ENCODE assay signal across 29 cellular contexts in the genomic region with DNA sequence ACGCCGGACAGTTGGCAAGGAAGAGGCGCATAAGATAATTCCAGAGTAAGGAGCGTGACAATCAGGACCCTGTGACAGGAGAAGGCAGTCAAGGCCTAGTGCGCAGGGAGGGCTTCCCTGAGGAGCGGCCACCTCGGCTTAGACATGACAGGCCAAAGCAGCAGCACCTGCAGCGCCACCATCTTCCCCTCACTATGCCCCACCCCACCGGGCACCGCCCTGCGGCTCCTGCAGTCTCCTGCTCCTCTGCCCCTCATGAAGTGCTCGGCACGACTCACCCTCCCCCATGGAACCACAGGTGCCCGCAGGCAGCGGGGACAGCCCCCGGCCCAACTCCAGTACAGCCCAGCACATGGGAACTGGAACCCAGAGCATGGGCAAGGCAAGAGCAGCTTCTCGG. TPM values are rescaled to one million over a fixed set of nuclear protein-coding genes. Genes with fewer than 3 reads are reported as not detected.
DNase-seq lines count a peak whose midpoint lies in the region; ATAC-seq, FAIRE-seq and TF ChIP-seq lines count a peak whose summit lies in the region.
"Had no signal": no experiment of that assay in that cellular context is flagged by ENCODE, and none has a peak within 500 bp of the region (broad histone marks: within the 10 kb centered on the region; RNA-seq: fewer than 3 reads in every experiment).

No MANE protein-coding gene starts in this region.

- H3K4me1 ChIP-seq in RWPE2 (ENCODE audit: insufficient read depth, poor library complexity, severe bottlenecking), result peaks cover 14% of the 10 kb centered on the region
- H3K4me1 ChIP-seq in kidney (ENCODE audit: control insufficient read depth in 1 of 2, insufficient read depth in 1 of 2, low read depth in 1 of 2, low read length in 2 of 2), result no peaks in the 10 kb centered on the region
- H3K4me1 ChIP-seq in neuronal stem cell (ENCODE audit: control insufficient read depth in 2 of 2, insufficient read depth in 1 of 2, low read depth in 1 of 2, low read length in 2 of 2), result peaks cover 0 to 2% of the 10 kb centered on the region in 2 donors
- H3K4me1 ChIP-seq: BE2C had no signal

- no peak overlapping the region for H4K8ac ChIP-seq in neuronal stem cell (ENCODE audit: low read depth, low read length)

- FAIRE-seq in kidney (lab: Jason Lieb, UNC), result no peak
- FAIRE-seq: A204.1, GM12878, GM12892, GM18507, GM19239 had no signal

- intact Hi-C loops in Right ventricle myocardium inferior (cut with DNase I) (no loop called here), left cardiac atrium (cut with DNase I) (no loop called here), kidney (cut with DNase I) (no loop called here)

- no peak overlapping the region for H3K4me3 Mint-ChIP-seq in nephron progenitor cell
- H3K4me3 Mint-ChIP-seq: CD14-positive monocyte; CD4-positive, alpha-beta memory T cell; CD4-positive, CD25-positive, alpha-beta regulatory T cell; CD8-positive, alpha-beta memory T cell had no signal

- peaks cover 24% of the 10 kb centered on the region for H3K79me1 ChIP-seq in neuronal stem cell (ENCODE audit: low read depth, low read length)

- H2BK5ac ChIP-seq in neuronal stem cell (ENCODE audit: low read length), result peak overlapping the region; percentile 14

- peaks cover 36% of the 10 kb centered on the region for H3K36me3 Mint-ChIP-seq in nephron progenitor cell (ENCODE audit: low read depth)

- no peak overlapping the region for H4K91ac ChIP-seq in neuronal stem cell (ENCODE audit: low read depth, low read length, poor library complexity)

- H3K36me3 ChIP-seq in RWPE2 (ENCODE audit: low read depth) (peaks cover 58% of the 10 kb centered on the region), kidney (ENCODE audit: control insufficient read depth in 1 of 2, insufficient read depth in 2 of 2, low read length in 2 of 2) (peaks cover 5 to 24% of the 10 kb centered on the region in 2 donors), neuronal stem cell (replicated peaks in 1 of 2; ENCODE audit: control insufficient read depth in 2 of 2, insufficient read depth in 2 of 2, low read length in 2 of 2) (peaks cover 70 to 86% of the 10 kb centered on the region in 2 donors)

- H3K9ac ChIP-seq in kidney (ENCODE audit: low read length in 2 of 2) (no peak overlapping the region), neuronal stem cell (ENCODE audit: low read depth, low read length, poor library complexity) (no peak overlapping the region)
- H3K9ac ChIP-seq: BLaER1 had no signal

- no peaks in the 10 kb centered on the region for H3K4me1 Mint-ChIP-seq in nephron progenitor cell
- H3K4me1 Mint-ChIP-seq: CD14-positive monocyte had no signal

- H3K4me3 ChIP-seq in RWPE2 (ENCODE audit: severe bottlenecking) (no peak overlapping the region), kidney (ENCODE audit: low read length in 2 of 2) (no peak overlapping the region), neuronal stem cell (ENCODE audit: low read length in 2 of 2) (no peak overlapping the region)
- H3K4me3 ChIP-seq: BLaER1, GM12878 had no signal

- WGBS in neuronal stem cell (ENCODE audit: extremely low coverage in 2 of 2, insufficient read length in 2 of 2, insufficient replicate concordance in 1 of 2), 2 donors, result no CpG with 5 or more reads among the region's 17 CpGs

- H2BK12ac ChIP-seq in neuronal stem cell (ENCODE audit: low read length), result no peak overlapping the region

- no peaks in the 10 kb centered on the region for H3K27me3 Mint-ChIP-seq in nephron progenitor cell (ENCODE audit: low read depth, poor library complexity)
- H3K27me3 Mint-ChIP-seq: CD4-positive, alpha-beta memory T cell; CD4-positive, CD25-positive, alpha-beta regulatory T cell; CD8-positive, alpha-beta memory T cell had no signal

- H3K9me3 ChIP-seq in RWPE2 (ENCODE audit: severe bottlenecking), result no peaks in the 10 kb centered on the region
- H3K9me3 ChIP-seq in kidney (ENCODE audit: control insufficient read depth in 1 of 2, low read length in 2 of 2), result no peaks in the 10 kb centered on the region
- peaks cover 0 to 2% of the 10 kb centered on the region in 2 donors for H3K9me3 ChIP-seq in neuronal stem cell (replicated peaks in 1 of 2; ENCODE audit: control insufficient read depth in 2 of 2, insufficient read depth in 1 of 2, low read depth in 1 of 2, low read length in 2 of 2)
- H3K9me3 ChIP-seq: BE2C, BLaER1 had no signal

- no peaks in the 10 kb centered on the region for H3K9me3 Mint-ChIP-seq in nephron progenitor cell
- H3K9me3 Mint-ChIP-seq: CD4-positive, alpha-beta memory T cell; CD8-positive, alpha-beta memory T cell had no signal

- H2BK120ac ChIP-seq in neuronal stem cell (ENCODE audit: low read depth, low read length), result no peak overlapping the region

- H3K14ac ChIP-seq in neuronal stem cell (ENCODE audit: low read length), result no peak overlapping the region

- H3K4ac ChIP-seq in neuronal stem cell (ENCODE audit: low read length), result no peak overlapping the region

- no peak overlapping the region for H2BK15ac ChIP-seq in neuronal stem cell (ENCODE audit: low read length)

- H3K27me3 ChIP-seq in RWPE2 (ENCODE audit: insufficient read depth, poor library complexity, severe bottlenecking) (no peaks in the 10 kb centered on the region), neuronal stem cell (ENCODE audit: control insufficient read depth in 3 of 3, insufficient read depth in 3 of 3, low read depth in 1 of 3, low read length in 3 of 3) (no peaks in the 10 kb centered on the region)
- H3K27me3 ChIP-seq: BE2C, BLaER1 had no signal

- TF ChIP-seq CTCF in RWPE2 (IDR thresholded peaks at IDR 0.05; ENCODE audit: poor library complexity, severe bottlenecking), result no peak
- no peak for TF ChIP-seq CTCF in kidney (IDR thresholded peaks at IDR 0.05; ENCODE audit: borderline replicate concordance, extremely low read depth, insufficient read depth)
- TF ChIP-seq CTCF in nephron progenitor cell (IDR thresholded peaks at IDR 0.05), result no peak

- H2AK5ac ChIP-seq in neuronal stem cell (ENCODE audit: low read depth, low read length), result no peak overlapping the region

- DNase-seq in Right ventricle myocardium inferior (ENCODE audit: missing footprints) (peak; percentile 28), left cardiac atrium (no peak), RWPE2 (ENCODE audit: low spot score) (peak; percentile 61), kidney (peak; percentile 68), neuronal stem cell (ENCODE audit: low spot score) (no peak), nephron progenitor cell (no peak), anterior cingulate cortex (lab: John Stamatoyannopoulos, UW) (no peak)
- DNase-seq: 8988T; ACHN; BE2C; C1 segment of cervical spinal cord; CD4-positive, alpha-beta memory T cell; CD4-positive, CD25-positive, alpha-beta regulatory T cell; CD8-positive, alpha-beta memory T cell; COR-L47; DMS 273 treated with DMSO at 0.1 percent for 48 hours; DMS153; DMS53; DMS79; DND-41; EL; GDM1 had no signal

- no peak overlapping the region for H3K18ac ChIP-seq in neuronal stem cell (ENCODE audit: low read length)

- no peak overlapping the region for H3K27ac Mint-ChIP-seq in nephron progenitor cell
- H3K27ac Mint-ChIP-seq: CD14-positive monocyte; CD4-positive, CD25-positive, alpha-beta regulatory T cell had no signal

- no peak overlapping the region for H2AFZ ChIP-seq in neuronal stem cell (ENCODE audit: low read length)

- no peak overlapping the region for H3K23ac ChIP-seq in neuronal stem cell (ENCODE audit: low read depth, low read length, poor library complexity)

- no peak overlapping the region for H3K4me2 ChIP-seq in neuronal stem cell (ENCODE audit: insufficient read depth, low read length, poor library complexity, severe bottlenecking)
- H3K4me2 ChIP-seq: BLaER1 had no signal

- ATAC-seq in Right ventricle myocardium inferior (no peak), left cardiac atrium (no peak), RWPE2 (ENCODE audit: low read depth) (no peak)
- ATAC-seq: GM12878 had no signal

- H3K27ac ChIP-seq in RWPE2 (ENCODE audit: poor library complexity, severe bottlenecking) (no peak overlapping the region), kidney (ENCODE audit: low read depth in 2 of 2, low read length in 2 of 2) (no peak overlapping the region), neuronal stem cell (replicated peaks; ENCODE audit: low read length) (no peak overlapping the region)
- H3K27ac ChIP-seq: BLaER1 had no signal

RNA-seq across cellular contexts. Expression of a gene that starts 11.8 kb away (rescaled TPM):
- total RNA-seq in Right ventricle myocardium inferior (19.1 TPM), left cardiac atrium (10 to 100 TPM; 18.9 to 24.9 TPM), kidney (45.2 TPM)
- 33.2 TPM for polyA plus RNA-seq in kidney (ENCODE audit: insufficient read depth, low read depth, low replicate concordance)
- polyA plus RNA-seq in neuronal stem cell (2013, experiment 1 of 2), result 20.0 TPM
- 18.9 TPM for polyA plus RNA-seq in neuronal stem cell (2013, experiment 2 of 2)

RNA-seq across cellular contexts. Expression of a gene that starts 21.1 kb away (rescaled TPM):
- total RNA-seq in Right ventricle myocardium inferior, result 20.7 TPM
- 10 to 100 TPM; 18.9 TPM for total RNA-seq in left cardiac atrium
- total RNA-seq in kidney, result 25.6 TPM
- 25.6 TPM for polyA plus RNA-seq in kidney (ENCODE audit: insufficient read depth, low read depth, low replicate concordance)
- polyA plus RNA-seq in neuronal stem cell (2013, experiment 1 of 2), result 21.4 TPM
- 21.4 TPM for polyA plus RNA-seq in neuronal stem cell (2013, experiment 2 of 2)

RNA-seq across cellular contexts. Expression of a gene that starts 21.1 kb away (rescaled TPM):
- total RNA-seq in Right ventricle myocardium inferior (13.6 TPM), left cardiac atrium (10 to 100 TPM; 15.4 to 15.8 TPM), kidney (9.3 TPM)
- polyA plus RNA-seq in kidney (ENCODE audit: insufficient read depth, low read depth, low replicate concordance), result 12.1 TPM
- 46.7 TPM for polyA plus RNA-seq in neuronal stem cell (2013, experiment 1 of 2)
- polyA plus RNA-seq in neuronal stem cell (2013, experiment 2 of 2), result 46.4 TPM

Comparison
In these comparisons a context has a peak if more than half of its experiments do, and no peak if none do; other contexts are left out.
1. DNase-seq: peak in Right ventricle myocardium inferior (single experiment), RWPE2 (single experiment) and kidney (single experiment); none in left cardiac atrium (single experiment), neuronal stem cell (single experiment), nephron progenitor cell (single experiment) and anterior cingulate cortex (0 of 58).